Comparison of ENCODE assay signal across 8 cellular contexts in the genomic region with DNA sequence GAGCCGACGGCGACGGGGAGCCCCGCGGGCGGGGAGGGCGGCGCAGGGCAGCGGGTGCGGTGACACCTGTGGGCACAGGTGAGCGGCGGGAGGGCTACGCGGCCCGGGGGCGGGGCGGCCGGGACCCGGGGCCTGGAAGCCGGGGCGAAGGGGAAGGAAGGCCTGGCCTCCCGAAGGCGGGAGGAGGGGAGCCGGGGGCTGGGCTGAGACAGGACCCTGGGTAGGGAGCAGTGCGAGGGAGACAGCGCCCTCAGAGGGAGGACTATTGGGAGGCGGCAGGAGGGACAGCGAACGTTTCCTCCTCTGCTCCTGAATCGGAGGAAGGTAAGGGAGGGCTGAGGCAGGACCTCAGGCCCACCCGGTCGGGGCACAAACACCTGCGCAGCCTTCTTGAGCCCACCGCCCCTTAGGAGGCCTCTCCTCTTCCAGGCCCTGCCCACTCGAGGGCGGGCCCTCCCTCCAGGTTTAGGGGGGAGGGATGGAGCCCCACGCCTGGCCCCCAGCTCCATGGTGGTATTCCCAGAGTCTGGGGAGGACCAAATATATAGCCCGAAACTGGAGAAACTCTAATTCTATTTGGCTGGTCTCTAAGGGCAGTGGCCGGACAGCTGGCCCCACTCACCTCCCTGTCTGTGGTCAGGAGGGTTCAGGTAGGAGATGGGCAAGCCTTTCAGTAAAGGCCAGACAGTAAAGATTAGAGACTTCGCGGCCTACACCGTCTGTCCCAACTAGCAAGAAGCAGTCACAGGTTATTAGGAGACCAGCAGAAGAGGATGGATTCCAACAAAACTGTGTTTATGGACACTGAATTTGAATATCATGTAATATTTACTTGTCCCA. TPM values are rescaled to one million over a fixed set of nuclear protein-coding genes. Genes with fewer than 3 reads are reported as not detected.
DNase-seq lines count a peak whose midpoint lies in the region; ATAC-seq and TF ChIP-seq lines count a peak whose summit lies in the region.

No MANE protein-coding gene starts in this region.

- no peak for DNase-seq in heart right ventricle
- DNase-seq in Right ventricle myocardium inferior (ENCODE audit: missing footprints), result no peak
- no peak for DNase-seq in mucosa of descending colon
- DNase-seq in upper lobe of right lung, result no peak
- no peak for DNase-seq in stimulated activated CD4-positive, alpha-beta T cell treated with anti-CD3 and anti-CD28 coated beads, Interleukin-4, amount 100 ng/mL, for 24 hours
- DNase-seq in C1 segment of cervical spinal cord (lab: John Stamatoyannopoulos, UW), result no peak
- no peak for DNase-seq in NOMO-1 (lab: John Stamatoyannopoulos, UW; ENCODE audit: unreplicated experiment in 2 of 2)

- peaks cover 8 to 27% (median 21%) of the 10 kb centered on the region in 7 donors for H3K27me3 ChIP-seq in heart right ventricle
- H3K27me3 ChIP-seq in ectodermal cell (ENCODE audit: control insufficient read depth, insufficient read depth, low read length, poor library complexity, severe bottlenecking), result peaks cover 31% of the 10 kb centered on the region
- H3K27me3 ChIP-seq in upper lobe of right lung, result no peaks in the 10 kb centered on the region

- H3K4me1 ChIP-seq in heart right ventricle (peaks cover 0 to 30% (median 5%) of the 10 kb centered on the region in 9 donors), ectodermal cell (ENCODE audit: control insufficient read depth, insufficient read depth, low read length) (peaks cover 4% of the 10 kb centered on the region), mucosa of descending colon (ENCODE audit: low read depth) (peaks cover 34% of the 10 kb centered on the region), upper lobe of right lung (peaks cover 23% of the 10 kb centered on the region)

- intact Hi-C loops in heart right ventricle (cut with DNase I), result no loop called here
- intact Hi-C loops in Right ventricle myocardium inferior (cut with DNase I), result no loop called here
- intact Hi-C loops in mucosa of descending colon (cut with DNase I, micrococcal nuclease), result no loop called here
- intact Hi-C loops in upper lobe of right lung (cut with DNase I), result no loop called here

- 29 to 32% methylated on average over 40 to 43 of the region's 43 CpGs for WGBS in heart right ventricle, 2 donors
- WGBS in ectodermal cell, 2 experiments, result 13% methylated on average over 43 of the region's 43 CpGs

- no peak for TF ChIP-seq CTCF in heart right ventricle (IDR thresholded peaks at IDR 0.05)
- TF ChIP-seq CTCF in mucosa of descending colon (IDR thresholded peaks at IDR 0.05), result no peak
- TF ChIP-seq CTCF in upper lobe of right lung (IDR thresholded peaks at IDR 0.05), result no peak

- H3K27ac ChIP-seq in heart right ventricle, result no peak overlapping the region
- no peak overlapping the region for H3K27ac ChIP-seq in ectodermal cell (ENCODE audit: insufficient read depth, low read depth, low read length, poor library complexity, severe bottlenecking)
- H3K27ac ChIP-seq in upper lobe of right lung, result no peak overlapping the region

- no peaks in the 10 kb centered on the region for H3K36me3 ChIP-seq in heart right ventricle
- H3K36me3 ChIP-seq in ectodermal cell (ENCODE audit: control insufficient read depth, insufficient read depth, low read length), result no peaks in the 10 kb centered on the region
- H3K36me3 ChIP-seq in mucosa of descending colon (ENCODE audit: low read depth), result no peaks in the 10 kb centered on the region
- H3K36me3 ChIP-seq in upper lobe of right lung, result no peaks in the 10 kb centered on the region

- no peaks in the 10 kb centered on the region for H3K9me3 ChIP-seq in heart right ventricle
- no peaks in the 10 kb centered on the region for H3K9me3 ChIP-seq in ectodermal cell (ENCODE audit: control insufficient read depth, low read length)
- H3K9me3 ChIP-seq in mucosa of descending colon, result no peaks in the 10 kb centered on the region
- H3K9me3 ChIP-seq in upper lobe of right lung, result no peaks in the 10 kb centered on the region

- ATAC-seq in heart right ventricle (no peak), Right ventricle myocardium inferior (no peak), mucosa of descending colon (peak; percentile 18), upper lobe of right lung (no peak)

- H3K4me3 ChIP-seq in heart right ventricle (peak overlapping the region in 8 of 10 donors; percentile 12 to 24 (median 20)), ectodermal cell (ENCODE audit: insufficient read depth, low read depth, low read length) (peak overlapping the region; percentile 42), mucosa of descending colon (peak overlapping the region; percentile 46), upper lobe of right lung (peak overlapping the region; percentile 40)

RNA-seq across cellular contexts. Expression of a gene that starts 0.5 kb away (rescaled TPM):
- total RNA-seq in heart right ventricle (1 to 10 TPM in 2 of 10 donors, under 1 TPM in 3, not detected in 5; 0.13 to 1.9 (median 0.81) TPM), Right ventricle myocardium inferior (0.49 TPM), mucosa of descending colon (100 to 1,000 TPM in 2 of 3 donors, 10 to 100 TPM in 1; 90.4 to 190 (median 128) TPM), upper lobe of right lung (5.1 TPM)
- 1 to 10 TPM; 1.1 to 1.6 TPM for polyA plus RNA-seq in heart right ventricle
- polyA plus RNA-seq in ectodermal cell (2013, experiment 1 of 4), result 3.3 TPM
- polyA plus RNA-seq in ectodermal cell (2013, experiment 2 of 4), result 3.1 TPM
- 2.1 TPM for polyA plus RNA-seq in ectodermal cell (2013, experiment 3 of 4)
- 2.6 TPM for polyA plus RNA-seq in ectodermal cell (2013, experiment 4 of 4)

RNA-seq across cellular contexts. Expression of a gene that starts 30.9 kb away (rescaled TPM):
- total RNA-seq in heart right ventricle (100 to 1,000 TPM in 1 of 10 donors, 10 to 100 TPM in 9; 29.4 to 100 (median 39.2) TPM), Right ventricle myocardium inferior (59.8 TPM), mucosa of descending colon (100 to 1,000 TPM; 166 to 237 (median 211) TPM), upper lobe of right lung (185 TPM)
- polyA plus RNA-seq in heart right ventricle, result 10 to 100 TPM; 34.4 to 75.7 TPM
- polyA plus RNA-seq in ectodermal cell (2013, experiment 1 of 4), result 30.7 TPM
- 29.3 TPM for polyA plus RNA-seq in ectodermal cell (2013, experiment 2 of 4)
- 24.1 TPM for polyA plus RNA-seq in ectodermal cell (2013, experiment 3 of 4)
- polyA plus RNA-seq in ectodermal cell (2013, experiment 4 of 4), result 31.3 TPM

Comparison
In these comparisons a context has a peak if more than half of its experiments do, and no peak if none do; other contexts are left out.
1. RNA of a gene that starts 0.5 kb away (total RNA-seq): 90.4 to 190 TPM in mucosa of descending colon; 5.1 TPM in upper lobe of right lung (single experiment), 0.49 TPM in Right ventricle myocardium inferior (single experiment) and 0.13 to 1.9 TPM in heart right ventricle; every median in the first group is over 10 times any median in the second.
2. Peak in every context shown above with its lines, with median percentiles within 50 percentile points of each other: H3K4me3 ChIP-seq.